1 cellular context compared by ENCODE assay signal in the genomic region with DNA sequence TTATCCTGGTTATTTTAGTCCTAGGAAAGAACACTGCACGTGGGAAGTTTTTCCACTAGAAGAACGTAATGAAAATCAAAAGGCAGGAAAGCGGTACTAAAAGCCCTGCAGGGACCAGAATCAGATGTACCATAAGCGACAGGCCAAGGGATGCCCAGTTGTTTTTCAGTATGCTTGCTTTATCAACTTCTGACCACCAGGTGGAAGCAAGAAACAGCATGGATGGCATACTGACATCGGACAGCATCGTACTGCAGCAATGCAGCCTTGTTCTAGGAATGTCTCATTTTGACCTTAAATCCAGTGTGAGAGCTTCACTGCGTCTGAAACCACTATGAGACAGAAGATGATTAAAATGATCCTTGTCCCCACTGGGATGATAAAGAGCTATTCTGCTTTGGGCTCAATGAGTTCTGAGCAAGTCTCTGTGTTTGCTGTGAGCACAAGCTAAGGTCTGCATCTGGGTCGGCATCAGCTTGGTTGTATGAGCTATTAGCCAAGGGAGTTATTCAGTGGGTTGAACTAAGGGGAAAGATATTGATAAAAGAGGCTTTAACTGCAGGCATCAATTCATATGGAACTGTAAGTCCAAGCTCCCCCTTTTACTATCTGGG.
A peak's percentile ranks its signal among the peaks of the same experiment; 100 is the strongest.
TF ChIP-seq lines count a peak whose summit lies in the region.

No MANE protein-coding gene starts in this region.

TF ChIP-seq in HepG2, 621 proteins besides CTCF, POLR2A, EP300 and RAD21 (continued from another document):
- TF ChIP-seq, protein P1, sequence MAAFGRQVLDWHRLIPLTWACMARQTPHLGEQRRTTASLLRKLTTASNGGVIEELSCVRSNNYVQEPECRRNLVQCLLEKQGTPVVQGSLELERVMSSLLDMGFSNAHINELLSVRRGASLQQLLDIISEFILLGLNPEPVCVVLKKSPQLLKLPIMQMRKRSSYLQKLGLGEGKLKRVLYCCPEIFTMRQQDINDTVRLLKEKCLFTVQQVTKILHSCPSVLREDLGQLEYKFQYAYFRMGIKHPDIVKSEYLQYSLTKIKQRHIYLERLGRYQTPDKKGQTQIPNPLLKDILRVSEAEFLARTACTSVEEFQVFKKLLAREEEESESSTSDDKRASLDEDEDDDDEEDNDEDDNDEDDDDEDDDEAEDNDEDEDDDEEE (CRISPR knock-in tag; IDR thresholded peaks at IDR 0.05) = no peak
- no peak for TF ChIP-seq ZSCAN20 (CRISPR knock-in tag; IDR thresholded peaks at IDR 0.05; ENCODE audit: borderline replicate concordance)
- 0 out of 2 replicates have a peak, but pooled peaks have one; percentile 63 for TF ChIP-seq ZNF205 (CRISPR knock-in tag; IDR thresholded peaks at IDR 0.05)
- peak; percentile 40; the same call in 1 of the 2 replicates for TF ChIP-seq ZSCAN25 (CRISPR knock-in tag; IDR thresholded peaks at IDR 0.05)
- TF ChIP-seq, protein P2, sequence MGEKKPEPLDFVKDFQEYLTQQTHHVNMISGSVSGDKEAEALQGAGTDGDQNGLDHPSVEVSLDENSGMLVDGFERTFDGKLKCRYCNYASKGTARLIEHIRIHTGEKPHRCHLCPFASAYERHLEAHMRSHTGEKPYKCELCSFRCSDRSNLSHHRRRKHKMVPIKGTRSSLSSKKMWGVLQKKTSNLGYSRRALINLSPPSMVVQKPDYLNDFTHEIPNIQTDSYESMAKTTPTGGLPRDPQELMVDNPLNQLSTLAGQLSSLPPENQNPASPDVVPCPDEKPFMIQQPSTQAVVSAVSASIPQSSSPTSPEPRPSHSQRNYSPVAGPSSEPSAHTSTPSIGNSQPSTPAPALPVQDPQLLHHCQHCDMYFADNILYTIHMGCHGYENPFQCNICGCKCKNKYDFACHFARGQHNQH (CRISPR knock-in tag; IDR thresholded peaks at IDR 0.05) = no peak
- no peak for TF ChIP-seq LCORL (IDR thresholded peaks at IDR 0.05)
- TF ChIP-seq LCORL (CRISPR knock-in tag; IDR thresholded peaks at IDR 0.05) = no peak
- TF ChIP-seq RXRB (CRISPR knock-in tag; IDR thresholded peaks at IDR 0.05; ENCODE audit: borderline replicate concordance) = no peak
- TF ChIP-seq, protein P3, sequence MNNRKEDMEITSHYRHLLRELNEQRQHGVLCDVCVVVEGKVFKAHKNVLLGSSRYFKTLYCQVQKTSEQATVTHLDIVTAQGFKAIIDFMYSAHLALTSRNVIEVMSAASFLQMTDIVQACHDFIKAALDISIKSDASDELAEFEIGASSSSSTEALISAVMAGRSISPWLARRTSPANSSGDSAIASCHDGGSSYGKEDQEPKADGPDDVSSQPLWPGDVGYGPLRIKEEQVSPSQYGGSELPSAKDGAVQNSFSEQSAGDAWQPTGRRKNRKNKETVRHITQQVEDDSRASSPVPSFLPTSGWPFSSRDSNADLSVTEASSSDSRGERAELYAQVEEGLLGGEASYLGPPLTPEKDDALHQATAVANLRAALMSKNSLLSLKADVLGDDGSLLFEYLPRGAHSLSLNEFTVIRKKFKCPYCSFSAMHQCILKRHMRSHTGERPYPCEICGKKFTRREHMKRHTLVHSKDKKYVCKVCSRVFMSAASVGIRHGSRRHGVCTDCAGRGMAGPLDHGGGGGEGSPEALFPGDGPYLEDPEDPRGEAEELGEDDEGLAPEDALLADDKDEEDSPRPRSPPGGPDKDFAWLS (CRISPR knock-in tag; IDR thresholded peaks at IDR 0.05; ENCODE audit: borderline replicate concordance) = 0 out of 2 replicates have a peak, but pooled peaks have one; percentile 55
- no peak for TF ChIP-seq PAF1 (CRISPR knock-in tag; IDR thresholded peaks at IDR 0.05)
- TF ChIP-seq, protein P4, sequence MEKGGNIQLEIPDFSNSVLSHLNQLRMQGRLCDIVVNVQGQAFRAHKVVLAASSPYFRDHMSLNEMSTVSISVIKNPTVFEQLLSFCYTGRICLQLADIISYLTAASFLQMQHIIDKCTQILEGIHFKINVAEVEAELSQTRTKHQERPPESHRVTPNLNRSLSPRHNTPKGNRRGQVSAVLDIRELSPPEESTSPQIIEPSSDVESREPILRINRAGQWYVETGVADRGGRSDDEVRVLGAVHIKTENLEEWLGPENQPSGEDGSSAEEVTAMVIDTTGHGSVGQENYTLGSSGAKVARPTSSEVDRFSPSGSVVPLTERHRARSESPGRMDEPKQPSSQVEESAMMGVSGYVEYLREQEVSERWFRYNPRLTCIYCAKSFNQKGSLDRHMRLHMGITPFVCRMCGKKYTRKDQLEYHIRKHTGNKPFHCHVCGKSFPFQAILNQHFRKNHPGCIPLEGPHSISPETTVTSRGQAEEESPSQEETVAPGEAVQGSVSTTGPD (CRISPR knock-in tag; IDR thresholded peaks at IDR 0.05) = no peak
- 0 out of 2 replicates have a peak, but pooled peaks have one; percentile 16 for TF ChIP-seq ZMYM4 (CRISPR knock-in tag; IDR thresholded peaks at IDR 0.05)
- TF ChIP-seq, protein P5, sequence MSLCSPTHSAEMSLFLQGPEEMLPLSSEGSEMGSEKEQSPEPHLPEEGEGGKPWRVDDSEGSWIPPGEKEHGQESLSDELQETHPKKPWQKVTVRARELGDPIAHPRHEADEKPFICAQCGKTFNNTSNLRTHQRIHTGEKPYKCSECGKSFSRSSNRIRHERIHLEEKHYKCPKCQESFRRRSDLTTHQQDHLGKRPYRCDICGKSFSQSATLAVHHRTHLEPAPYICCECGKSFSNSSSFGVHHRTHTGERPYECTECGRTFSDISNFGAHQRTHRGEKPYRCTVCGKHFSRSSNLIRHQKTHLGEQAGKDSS (CRISPR knock-in tag; IDR thresholded peaks at IDR 0.05; ENCODE audit: borderline replicate concordance, low read depth) = 0 out of 2 replicates have a peak, but pooled peaks have one; percentile 47
- TF ChIP-seq HOXA5 (CRISPR knock-in tag; IDR thresholded peaks at IDR 0.05) = no peak
- no peak for TF ChIP-seq KDM6A (CRISPR knock-in tag; IDR thresholded peaks at IDR 0.05; ENCODE audit: low read depth)
- no peak for TF ChIP-seq ZNF841 (CRISPR knock-in tag; IDR thresholded peaks at IDR 0.05; ENCODE audit: borderline replicate concordance)
- no peak for TF ChIP-seq ZSCAN30 (CRISPR knock-in tag; IDR thresholded peaks at IDR 0.05)
- TF ChIP-seq MEIS2 (CRISPR knock-in tag; IDR thresholded peaks at IDR 0.05) = no peak
- TF ChIP-seq ZKSCAN5 (CRISPR knock-in tag; IDR thresholded peaks at IDR 0.05) = no peak
- TF ChIP-seq RCOR2 (CRISPR knock-in tag; IDR thresholded peaks at IDR 0.05) = no peak
- TF ChIP-seq SIN3B (IDR thresholded peaks at IDR 0.05; ENCODE audit: low read length) = 0 out of 2 replicates have a peak, but pooled peaks have one; percentile 24
- TF ChIP-seq TEAD3 (CRISPR knock-in tag; optimal IDR thresholded peaks at IDR 0.05; ENCODE audit: borderline replicate concordance) = peak; percentile 69
- TF ChIP-seq, protein P6, sequence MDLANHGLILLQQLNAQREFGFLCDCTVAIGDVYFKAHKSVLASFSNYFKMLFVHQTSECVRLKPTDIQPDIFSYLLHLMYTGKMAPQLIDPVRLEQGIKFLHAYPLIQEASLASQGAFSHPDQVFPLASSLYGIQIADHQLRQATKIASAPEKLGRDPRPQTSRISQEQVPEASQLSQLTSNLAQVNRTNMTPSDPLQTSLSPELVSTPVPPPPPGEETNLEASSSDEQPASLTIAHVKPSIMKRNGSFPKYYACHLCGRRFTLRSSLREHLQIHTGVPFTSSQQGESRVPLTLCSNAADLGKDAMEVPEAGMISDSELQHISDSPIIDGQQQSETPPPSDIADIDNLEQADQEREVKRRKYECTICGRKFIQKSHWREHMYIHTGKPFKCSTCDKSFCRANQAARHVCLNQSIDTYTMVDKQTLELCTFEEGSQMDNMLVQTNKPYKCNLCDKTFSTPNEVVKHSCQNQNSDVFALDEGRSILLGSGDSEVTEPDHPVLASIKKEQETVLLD (CRISPR knock-in tag; IDR thresholded peaks at IDR 0.05; ENCODE audit: low read depth) = no peak
- peak; percentile 37; the same call in 1 of the 2 replicates for TF ChIP-seq ZNF547 (CRISPR knock-in tag; IDR thresholded peaks at IDR 0.05)
- no peak for TF ChIP-seq TMF1 (CRISPR knock-in tag; IDR thresholded peaks at IDR 0.05; ENCODE audit: low read depth)
- no peak for TF ChIP-seq ZNF136 (CRISPR knock-in tag; IDR thresholded peaks at IDR 0.05; ENCODE audit: low read depth)
- TF ChIP-seq DPF2 (CRISPR knock-in tag; IDR thresholded peaks at IDR 0.05; ENCODE audit: borderline replicate concordance, low read depth) = no peak
- peak; percentile 79; the same call in 1 of the 2 replicates for TF ChIP-seq ZNF44 (CRISPR knock-in tag; IDR thresholded peaks at IDR 0.05)
- TF ChIP-seq, protein P7, sequence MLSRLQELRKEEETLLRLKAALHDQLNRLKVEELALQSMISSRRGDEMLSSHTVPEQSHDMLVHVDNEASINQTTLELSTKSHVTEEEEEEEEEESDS (CRISPR knock-in tag; IDR thresholded peaks at IDR 0.05; ENCODE audit: borderline replicate concordance) = no peak
- no peak for TF ChIP-seq ZSCAN21 (CRISPR knock-in tag; IDR thresholded peaks at IDR 0.05; ENCODE audit: borderline replicate concordance)
- TF ChIP-seq SP4 (CRISPR knock-in tag; IDR thresholded peaks at IDR 0.05) = 0 out of 2 replicates have a peak, but pooled peaks have one; percentile 27
- TF ChIP-seq THAP11 (CRISPR knock-in tag; IDR thresholded peaks at IDR 0.05) = 0 out of 2 replicates have a peak, but pooled peaks have one; percentile 31
- TF ChIP-seq GATAD2A (CRISPR knock-in tag; IDR thresholded peaks at IDR 0.05) = no peak
- TF ChIP-seq MIXL1 (CRISPR knock-in tag; IDR thresholded peaks at IDR 0.05) = 0 out of 2 replicates have a peak, but pooled peaks have one; percentile 26
- no peak for TF ChIP-seq FLYWCH1 (CRISPR knock-in tag; IDR thresholded peaks at IDR 0.05)
- TF ChIP-seq NFATC3 (CRISPR knock-in tag; IDR thresholded peaks at IDR 0.05) = no peak
- TF ChIP-seq ZNF605 (CRISPR knock-in tag; IDR thresholded peaks at IDR 0.05) = no peak
